ENCODE assay signal across 8 cellular contexts in the genomic region with DNA sequence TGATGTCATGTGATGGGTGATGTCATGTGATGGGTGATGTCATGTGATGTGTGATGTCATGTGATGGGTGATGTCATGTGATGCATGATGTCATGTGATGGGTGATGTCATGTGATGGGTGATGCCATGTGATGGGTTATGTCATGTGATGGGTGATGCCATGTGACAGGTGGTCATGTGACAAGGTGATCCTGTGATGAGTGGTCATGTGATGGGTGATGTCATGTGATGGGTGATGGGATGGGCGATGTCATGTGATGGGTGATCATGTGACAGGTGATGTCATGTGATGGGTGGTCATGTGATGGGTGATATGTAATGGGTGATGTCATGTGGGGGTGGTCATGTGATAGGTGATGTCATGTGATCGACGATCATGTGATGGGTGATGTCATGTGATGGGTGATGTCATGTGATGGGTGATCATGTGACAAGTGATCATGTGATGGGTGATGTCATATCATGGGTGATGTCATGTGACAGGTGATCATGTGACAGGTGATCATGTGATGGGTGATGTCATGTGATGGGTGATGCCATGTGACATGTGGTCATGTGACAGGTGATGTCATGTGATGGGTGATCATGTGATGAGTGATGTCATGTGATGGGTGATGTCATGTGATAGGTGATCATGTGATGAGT. TPM values are rescaled to one million over a fixed set of nuclear protein-coding genes. Genes with fewer than 3 reads are reported as not detected.
A peak's percentile ranks its signal among the peaks of the same experiment; 100 is the strongest.
DNase-seq lines count a peak whose midpoint lies in the region; ATAC-seq, FAIRE-seq and TF ChIP-seq lines count a peak whose summit lies in the region.

No MANE protein-coding gene starts in this region.

- FAIRE-seq in urothelium cell line (lab: Jason Lieb, UNC) = peak; percentile 100

- H3K27ac Mint-ChIP-seq in immature natural killer cell = peak overlapping the region; percentile 85 to 99 (median 92)

- no peak for TF ChIP-seq CTCF in NB4 (IDR thresholded peaks at IDR 0.05; ENCODE audit: low read depth, low read length)

- DNase-seq in GF-D8 (lab: John Stamatoyannopoulos, UW) (peak; percentile 82), NB4 (ENCODE audit: low read depth) (peak; percentile 51), immature natural killer cell (peak; percentile 60 to 71 (median 68)), urothelium cell line (ENCODE audit: low spot score) (peak; percentile 89), NCI-H2081 treated with DMSO at 0.1 percent for 48 hours (lab: John Stamatoyannopoulos, UW) (no peak)
- peak; percentile 77 for DNase-seq in activated effector memory CD4-positive, alpha-beta T cell treated with anti-CD3 and anti-CD28 coated beads, Interleukin-2, amount 50 U/mL, for 16 hours

- peaks cover 17 to 30% (median 24%) of the 10 kb centered on the region in 3 donors for H3K27me3 Mint-ChIP-seq in immature natural killer cell (ENCODE audit: low read depth in 3 of 3)

- peaks cover 0 to 10% of the 10 kb centered on the region in 2 donors for H3K4me1 Mint-ChIP-seq in immature natural killer cell

- H3K4me3 Mint-ChIP-seq in immature natural killer cell = peak overlapping the region; percentile 1 to 84 (median 55)

- ATAC-seq in HG03378 (IDR thresholded peaks at IDR 0.05; ENCODE audit: unreplicated experiment) = no peak
- no peak for ATAC-seq in GM21381 (IDR thresholded peaks at IDR 0.05; ENCODE audit: unreplicated experiment)

- H3K9me3 Mint-ChIP-seq in immature natural killer cell = peaks cover 0 to 9% (median under 1%) of the 10 kb centered on the region in 6 donors

- TF ChIP-seq POLR2A in NB4 (IDR thresholded peaks at IDR 0.05; ENCODE audit: extremely low read depth, insufficient read length) = no peak

- H3K36me3 Mint-ChIP-seq in immature natural killer cell = peaks cover 9 to 12% (median 9%) of the 10 kb centered on the region in 3 donors

- H3K4me3 ChIP-seq in NB4 (ENCODE audit: low read depth, low read length) = no peak overlapping the region

RNA-seq across cellular contexts. Expression of a gene that starts 17.2 kb away (rescaled TPM):
- polyA plus RNA-seq in immature natural killer cell = 1 to 10 TPM; 4.2 to 6.3 (median 5.5) TPM

RNA-seq across cellular contexts. Expression of a gene that starts 31.8 kb away (rescaled TPM):
- polyA plus RNA-seq in immature natural killer cell = 10 to 100 TPM; 14.4 to 37.4 (median 21.2) TPM

RNA-seq across cellular contexts. Expression of a gene that starts 47.7 kb away (rescaled TPM):
- polyA plus RNA-seq in immature natural killer cell = 100 to 1,000 TPM; 357 to 514 (median 505) TPM

RNA-seq across cellular contexts. Expression of a gene that starts 53.2 kb away (rescaled TPM):
- polyA plus RNA-seq in immature natural killer cell = 1 to 10 TPM in 2 of 3 donors, not detected in 1; 3.2 to 6.4 TPM
